ENCODE assay signal across 1 cellular context in genomic region chr2:131104487-131105155, GRCh38.
TF ChIP-seq lines count a peak whose summit lies in the region.

No MANE protein-coding gene starts in this region.

TF ChIP-seq in K562, 482 proteins besides CTCF, POLR2A, EP300 and RAD21 (continued from another document):
- no peak for TF ChIP-seq CCNT2 (IDR thresholded peaks at IDR 0.05; ENCODE audit: borderline replicate concordance, extremely low read depth, insufficient read length, low read depth, low read length)
- no peak for TF ChIP-seq SUPT5H (IDR thresholded peaks at IDR 0.05)
- TF ChIP-seq STAT5A (IDR thresholded peaks at IDR 0.05; ENCODE audit: borderline replicate concordance, low read length), result no peak
- peak; percentile 53; the same call in 1 of the 2 replicates for TF ChIP-seq ZNF395 (CRISPR knock-in tag; IDR thresholded peaks at IDR 0.05)
- 0 out of 2 replicates have a peak, but pooled peaks have one; percentile 23 for TF ChIP-seq ZNF609 (CRISPR knock-in tag; IDR thresholded peaks at IDR 0.05; ENCODE audit: borderline replicate concordance)
- 0 out of 2 replicates have a peak, but pooled peaks have one; percentile 25 for TF ChIP-seq ZNF165 (CRISPR knock-in tag; IDR thresholded peaks at IDR 0.05; ENCODE audit: borderline replicate concordance)
- TF ChIP-seq GTF2B (IDR thresholded peaks at IDR 0.05; ENCODE audit: extremely low read depth, insufficient read length), result no peak
- TF ChIP-seq PBX2 (CRISPR knock-in tag; IDR thresholded peaks at IDR 0.05; ENCODE audit: low read depth), result no peak
- peak; percentile 52; the same call in 1 of the 2 replicates for TF ChIP-seq PBX2 (tag; conservative IDR thresholded peaks at IDR 0.05; ENCODE audit: low read depth)
- peak; percentile 31; the same call in 1 of the 2 replicates for TF ChIP-seq TRIM28 (IDR thresholded peaks at IDR 0.05)
- peak; percentile 85 for TF ChIP-seq ZFX (CRISPR knock-in tag; IDR thresholded peaks at IDR 0.05)
